ENCODE assay signal across 10 cellular contexts in genomic region chr15:68149059-68149458, GRCh38. TPM values are rescaled to one million over a fixed set of nuclear protein-coding genes. Genes with fewer than 3 reads are reported as not detected.
DNase-seq lines count a peak whose midpoint lies in the region; ATAC-seq, FAIRE-seq and TF ChIP-seq lines count a peak whose summit lies in the region.
"Had no signal": no experiment of that assay in that cellular context is flagged by ENCODE, and none has a peak within 500 bp of the region (broad histone marks: within the 10 kb centered on the region; RNA-seq: fewer than 3 reads in every experiment).

No MANE protein-coding gene starts in this region.

- H2AFZ ChIP-seq in fibroblast of lung (ENCODE audit: low read length), result no peak overlapping the region

- no peaks in the 10 kb centered on the region for H3K79me2 ChIP-seq in fibroblast of lung (ENCODE audit: control insufficient read depth, insufficient read depth, low read length)

- no peaks in the 10 kb centered on the region for H4K20me1 ChIP-seq in fibroblast of lung (ENCODE audit: control insufficient read depth, extremely low read depth, insufficient read depth, low read length)

- H3K4me3 Mint-ChIP-seq in MCF 10A (ENCODE audit: unreplicated experiment), result no peak overlapping the region

- H3K36me3 Mint-ChIP-seq in MCF 10A (ENCODE audit: insufficient read depth, unreplicated experiment), result peaks cover 33% of the 10 kb centered on the region

- no peak for ATAC-seq in GM18870 (IDR thresholded peaks at IDR 0.05; ENCODE audit: unreplicated experiment)
- ATAC-seq: body of pancreas had no signal

- H3K36me3 ChIP-seq in breast epithelium (no peaks in the 10 kb centered on the region), SK-N-MC (ENCODE audit: insufficient read depth, low read length) (peaks cover 16% of the 10 kb centered on the region), fibroblast of lung (ENCODE audit: control insufficient read depth, insufficient read depth, low read length) (no peaks in the 10 kb centered on the region)

- H3K27ac Mint-ChIP-seq in MCF 10A (ENCODE audit: low read depth, unreplicated experiment), result no peak overlapping the region

- H3K4me1 ChIP-seq in breast epithelium (no peaks in the 10 kb centered on the region), fibroblast of lung (ENCODE audit: control insufficient read depth, extremely low read depth, insufficient read depth, low read length) (peaks cover 2% of the 10 kb centered on the region)
- H3K4me1 ChIP-seq: BE2C, body of pancreas had no signal

- POLR2A ChIA-PET in MCF 10A (lab: Yijun Ruan, JAX), result interaction anchor here (0.9 kb wide), 1 partner anchor 218 kb away, joined by 3 read pairs; no protein-coding TSS in a partner anchor

- no peak for FAIRE-seq in urothelium cell line (lab: Jason Lieb, UNC)

- H3K4me2 ChIP-seq in fibroblast of lung (ENCODE audit: extremely low read depth, insufficient read depth, low read length), result peak overlapping the region; percentile 81

- H3K27me3 ChIP-seq in breast epithelium, result no peaks in the 10 kb centered on the region
- no peaks in the 10 kb centered on the region for H3K27me3 ChIP-seq in fibroblast of lung (ENCODE audit: control insufficient read depth, insufficient read depth, low read length)
- H3K27me3 ChIP-seq: BE2C, body of pancreas had no signal

- no peaks in the 10 kb centered on the region for H3K27me3 Mint-ChIP-seq in MCF 10A (ENCODE audit: insufficient read depth, unreplicated experiment)

- TF ChIP-seq CTCF in MCF 10A (IDR thresholded peaks at IDR 0.05; ENCODE audit: unreplicated experiment), result no peak
- TF ChIP-seq CTCF in breast epithelium (IDR thresholded peaks at IDR 0.05), result no peak
- no peak for TF ChIP-seq CTCF in fibroblast of lung (conservative IDR thresholded peaks at IDR 0.05 in 1 of 2, IDR thresholded peaks at IDR 0.05 in 1 of 2; ENCODE audit: low read depth in 1 of 2, low read length in 2 of 2)

- peaks cover 23% of the 10 kb centered on the region for H3K4me1 Mint-ChIP-seq in MCF 10A (ENCODE audit: insufficient read depth, unreplicated experiment)

- intact Hi-C loops in MCF 10A (cut with micrococcal nuclease) (no loop called here), breast epithelium (cut with DNase I; ENCODE audit: low total_unique reads) (no loop called here)

- BruUV-seq in MCF 10A (replicated peaks; lab: Mats Ljungman, UMichigan), result no TSS peak

- no peak for TF ChIP-seq POLR2A in breast epithelium (IDR thresholded peaks at IDR 0.05)

- CTCF ChIA-PET in MCF 10A (lab: Yijun Ruan, JAX), result interaction anchor here (1.3 to 7.6 kb wide), 2 partner anchors 9 to 287 kb away, joined by 5 to 90 read pairs; no protein-coding TSS in a partner anchor

- DNase-seq in MCF 10A (ENCODE audit: unreplicated experiment) (peak; percentile 34), breast epithelium (ENCODE audit: low spot score in 2 of 2) (no peak), SK-N-MC (ENCODE audit: low read depth, low spot score) (no peak), fibroblast of lung (ENCODE audit: low read depth in 2 of 2) (peak; percentile 53 to 77), urothelium cell line (ENCODE audit: low spot score) (peak; percentile 28), T-helper 9 cell (no peak), superior temporal gyrus (ENCODE audit: extremely low spot score) (no peak)
- DNase-seq: BE2C, body of pancreas had no signal

- H3K27ac ChIP-seq in breast epithelium, result no peak overlapping the region
- H3K27ac ChIP-seq in SK-N-MC, result peak overlapping the region; percentile 0; the same call in 1 of the 2 replicates
- H3K27ac ChIP-seq in fibroblast of lung (ENCODE audit: insufficient read depth, low read length), result no peak overlapping the region
- H3K27ac ChIP-seq: body of pancreas had no signal

- no peaks in the 10 kb centered on the region for H3K9me3 ChIP-seq in breast epithelium
- H3K9me3 ChIP-seq in SK-N-MC (ENCODE audit: low read depth, low read length), result no peaks in the 10 kb centered on the region
- no peaks in the 10 kb centered on the region for H3K9me3 ChIP-seq in fibroblast of lung (ENCODE audit: control insufficient read depth, insufficient read depth, low read depth, low read length)
- H3K9me3 ChIP-seq: BE2C, body of pancreas had no signal

- H3K4me3 ChIP-seq in breast epithelium (no peak overlapping the region), SK-N-MC (no peak overlapping the region), fibroblast of lung (replicated peaks in 1 of 4; ENCODE audit: control extremely low read depth in 1 of 4, insufficient read depth in 1 of 4, low read depth in 3 of 4, low read length in 4 of 4) (no peak overlapping the region)
- H3K4me3 ChIP-seq: body of pancreas had no signal

- H3K9me3 Mint-ChIP-seq in MCF 10A (ENCODE audit: unreplicated experiment), result no peaks in the 10 kb centered on the region

- H3K9ac ChIP-seq in SK-N-MC (ENCODE audit: insufficient read length) (no peak overlapping the region), fibroblast of lung (ENCODE audit: insufficient read depth, low read length) (no peak overlapping the region)

RNA-seq across cellular contexts. Expression of gene CALML4, which starts 56.1 kb away (rescaled TPM):
- 2.3 and 3.3 TPM in 2 replicates for total RNA-seq in MCF 10A (2022)
- 1 to 10 TPM; 5.3 to 7.9 (median 6.0) TPM for total RNA-seq in breast epithelium
- 1.0 and 1.8 TPM in 2 replicates for total RNA-seq in fibroblast of lung
- 1.5 and 2.0 TPM in 2 replicates for polyA plus RNA-seq in fibroblast of lung
- 1.9 and 2.0 TPM in 2 replicates for polyA plus RNA-seq in fibroblast of lung (2012)
- polyA minus RNA-seq in fibroblast of lung (ENCODE audit: low replicate concordance), result 0.44 TPM in 1 of 2 replicates, not detected in the other

Comparison
In these comparisons a context has a peak if more than half of its experiments do, and no peak if none do; other contexts are left out.
1. DNase-seq: peak in MCF 10A (single experiment), fibroblast of lung (2 of 2) and urothelium cell line (single experiment); none in breast epithelium (0 of 2), SK-N-MC (single experiment), T-helper 9 cell (single experiment) and superior temporal gyrus (single experiment).